In the genomic region with DNA sequence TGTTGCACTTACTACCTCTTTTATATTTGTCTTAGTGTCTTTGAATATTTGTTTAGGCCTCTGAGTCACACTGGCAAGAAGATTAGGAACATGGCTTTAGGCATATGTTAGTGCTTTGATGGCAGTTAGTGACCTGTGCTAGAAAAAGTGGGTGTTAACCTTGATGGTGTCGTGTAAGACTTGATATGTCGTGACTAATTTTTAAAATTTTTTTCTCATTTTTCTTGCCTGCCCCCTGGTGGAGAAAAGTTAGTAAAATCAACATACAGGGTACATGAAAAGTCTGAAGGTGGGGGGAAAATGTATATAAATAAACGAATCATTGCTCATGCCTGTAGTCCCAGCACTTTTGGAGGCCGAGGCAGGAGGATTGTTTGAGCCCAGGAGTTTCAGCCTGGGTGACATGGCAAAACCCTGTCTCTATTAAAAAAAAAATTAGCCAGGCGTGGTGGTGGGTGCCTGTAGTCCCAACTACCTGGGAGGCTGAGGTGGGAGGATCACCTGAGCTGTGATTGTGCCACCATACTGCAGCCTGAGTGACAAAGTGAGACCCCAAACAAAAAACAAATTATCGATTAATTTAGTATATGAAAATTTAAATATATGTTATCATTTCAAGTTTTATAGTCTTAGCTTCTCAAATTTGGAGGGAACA, we compare ENCODE assay signal across 8 cellular contexts. TPM values are rescaled to one million over a fixed set of nuclear protein-coding genes. Genes with fewer than 3 reads are reported as not detected.
DNase-seq lines count a peak whose midpoint lies in the region; ATAC-seq and TF ChIP-seq lines count a peak whose summit lies in the region.

No MANE protein-coding gene starts in this region.

- no peak for TF ChIP-seq EP300 in suprapubic skin (IDR thresholded peaks at IDR 0.05)

- 62% methylated on average over 6 of the region's 6 CpGs for WGBS in suprapubic skin

- no peaks in the 10 kb centered on the region for H3K4me1 ChIP-seq in suprapubic skin

- CTCF ChIA-PET in AG04450 (lab: Charles Lee), result interaction anchor here (0.5 to 3.4 kb wide), 14 partner anchors 9 to 589 kb away, joined by 3 to 12 read pairs (median 3); no protein-coding TSS in a partner anchor

- H3K4me3 Mint-ChIP-seq in activated naive CD8-positive, alpha-beta T cell, result no peak overlapping the region

- TF ChIP-seq CTCF in AG04450 (IDR thresholded peaks at IDR 0.05; ENCODE audit: low read depth, low read length) (peak; percentile 61), suprapubic skin (IDR thresholded peaks at IDR 0.05) (peak; percentile 8 to 25)

- no peaks in the 10 kb centered on the region for H3K27me3 Mint-ChIP-seq in activated naive CD8-positive, alpha-beta T cell

- H3K9me3 ChIP-seq in AG04450 (ENCODE audit: control insufficient read depth, insufficient read depth, low read length), result no peaks in the 10 kb centered on the region
- H3K9me3 ChIP-seq in suprapubic skin, result no peaks in the 10 kb centered on the region

- peaks cover 31% of the 10 kb centered on the region for H3K36me3 ChIP-seq in suprapubic skin

- ATAC-seq in HG03520 (IDR thresholded peaks at IDR 0.05; ENCODE audit: unreplicated experiment), result no peak

- H3K27ac Mint-ChIP-seq in activated naive CD8-positive, alpha-beta T cell, result peak overlapping the region; percentile 31

- no peaks in the 10 kb centered on the region for H3K27me3 ChIP-seq in AG04450 (ENCODE audit: control insufficient read depth, insufficient read depth, low read length)
- no peaks in the 10 kb centered on the region for H3K27me3 ChIP-seq in suprapubic skin

- H3K27ac ChIP-seq in AG04450 (ENCODE audit: low read depth, low read length), result no peak overlapping the region
- no peak overlapping the region for H3K27ac ChIP-seq in suprapubic skin

- POLR2A ChIA-PET in AG04450 (lab: Yijun Ruan, JAX), result no interaction called here

- TF ChIP-seq POLR2A in suprapubic skin (IDR thresholded peaks at IDR 0.05), result no peak

- H3K36me3 Mint-ChIP-seq in activated naive CD8-positive, alpha-beta T cell, result peaks cover 8% of the 10 kb centered on the region

- no peak overlapping the region for H3K4me3 ChIP-seq in AG04450 (ENCODE audit: low read depth, low read length)
- H3K4me3 ChIP-seq in suprapubic skin, result no peak overlapping the region

- no peaks in the 10 kb centered on the region for H3K9me3 Mint-ChIP-seq in activated naive CD8-positive, alpha-beta T cell (ENCODE audit: low read depth)

- no peak for DNase-seq in AG04450 (ENCODE audit: low read depth, low spot score)
- peak; percentile 89 for DNase-seq in ELR (ENCODE audit: low read depth)
- peak; percentile 25 for DNase-seq in NCI-H2171 treated with DMSO at 0.1 percent for 48 hours (lab: John Stamatoyannopoulos, UW)
- DNase-seq in iPS-NIHi7 (ENCODE audit: extremely low spot score), result peak; percentile 21
- no peak for DNase-seq in suprapubic skin (ENCODE audit: low spot score in 2 of 2)
- DNase-seq in anterior cingulate cortex (lab: John Stamatoyannopoulos, UW), result no peak

- peaks cover 25% of the 10 kb centered on the region for H3K4me1 Mint-ChIP-seq in activated naive CD8-positive, alpha-beta T cell (ENCODE audit: low read depth)

RNA-seq across cellular contexts. Expression of gene TAX1BP1, which starts 44.6 kb away (rescaled TPM):
- polyA plus RNA-seq in AG04450 (2011; rRNA removed), result 91.1 and 116 TPM in 2 replicates
- polyA minus RNA-seq in AG04450 (2011; rRNA and poly(A)+ RNA removed), result 110 and 125 TPM in 2 replicates
- 10 to 100 TPM; 67.5 to 98.3 (median 84.5) TPM for total RNA-seq in suprapubic skin

Comparison
In these comparisons a context has a peak if more than half of its experiments do, and no peak if none do; other contexts are left out.
1. DNase-seq: peak in ELR (single experiment), NCI-H2171 treated with DMSO at 0.1 percent for 48 hours (single experiment) and iPS-NIHi7 (single experiment); none in AG04450 (single experiment), suprapubic skin (0 of 2) and anterior cingulate cortex (0 of 58).